ENCODE assay signal across 11 cellular contexts in the genomic region with DNA sequence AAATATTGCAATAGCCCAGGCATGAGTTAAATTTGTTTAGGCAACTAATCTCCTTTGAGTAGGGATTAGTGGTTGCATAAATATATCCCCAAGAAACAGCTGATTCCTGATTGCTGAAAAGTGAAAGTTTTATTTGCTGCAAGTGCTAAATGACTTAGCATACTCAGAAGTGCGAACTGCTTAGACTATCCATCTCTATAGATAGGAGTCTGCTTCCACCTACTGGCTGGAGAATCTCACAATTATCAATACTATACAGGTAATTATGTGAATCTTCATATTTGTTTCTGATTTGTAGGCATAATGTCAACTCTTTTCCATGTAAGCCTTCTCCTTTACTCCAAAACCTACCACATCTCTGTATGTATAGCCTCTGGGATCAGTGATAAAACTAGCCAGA. TPM values are rescaled to one million over a fixed set of nuclear protein-coding genes. Genes with fewer than 3 reads are reported as not detected.
DNase-seq lines count a peak whose midpoint lies in the region; ATAC-seq and TF ChIP-seq lines count a peak whose summit lies in the region.
"Had no signal": no experiment of that assay in that cellular context is flagged by ENCODE, and none has a peak within 500 bp of the region (broad histone marks: within the 10 kb centered on the region; RNA-seq: fewer than 3 reads in every experiment).

No MANE protein-coding gene starts in this region.

- ATAC-seq in HG03442 (IDR thresholded peaks at IDR 0.05; ENCODE audit: unreplicated experiment) (no peak), HG03571 (IDR thresholded peaks at IDR 0.05; ENCODE audit: unreplicated experiment) (no peak)
- ATAC-seq: activated T-cell treated with anti-CD3 and anti-CD28 coated beads, Interleukin-2, amount 50 U/mL, for 72 hours had no signal

- H3K4me1 ChIP-seq in GM23248 (ENCODE audit: insufficient read depth) (no peaks in the 10 kb centered on the region), OCI-LY1 (ENCODE audit: insufficient read depth, low read length, severe bottlenecking) (no peaks in the 10 kb centered on the region), esophagus muscularis mucosa (peaks cover 2 to 12% (median 6%) of the 10 kb centered on the region in 4 donors), parathyroid adenoma (no peaks in the 10 kb centered on the region)

- H2AFZ ChIP-seq in GM23248 (no peak overlapping the region), OCI-LY1 (ENCODE audit: low read length) (no peak overlapping the region), parathyroid adenoma (no peak overlapping the region)

- H3K36me3 ChIP-seq in GM23248 (ENCODE audit: low read depth) (no peaks in the 10 kb centered on the region), OCI-LY1 (ENCODE audit: insufficient read depth, low read length) (no peaks in the 10 kb centered on the region), esophagus muscularis mucosa (no peaks in the 10 kb centered on the region), parathyroid adenoma (ENCODE audit: control insufficient read depth, insufficient read depth, low read length) (no peaks in the 10 kb centered on the region)

- no peaks in the 10 kb centered on the region for H3K9me2 ChIP-seq in GM23248 (ENCODE audit: insufficient read depth)
- H3K9me2 ChIP-seq in OCI-LY1 (ENCODE audit: low read depth, low read length): no peaks in the 10 kb centered on the region

- peak; percentile 24; the same call in 1 of the 2 replicates for TF ChIP-seq CTCF in OCI-LY1 (IDR thresholded peaks at IDR 0.05; ENCODE audit: low read length)
- peak; percentile 34 to 50 (median 47) for TF ChIP-seq CTCF in esophagus muscularis mucosa (IDR thresholded peaks at IDR 0.05)
- TF ChIP-seq CTCF in parathyroid adenoma (IDR thresholded peaks at IDR 0.05): peak; percentile 47

- no peak overlapping the region for H3K9ac ChIP-seq in GM23248
- H3K9ac ChIP-seq in OCI-LY1 (ENCODE audit: low read length): no peak overlapping the region
- H3K9ac ChIP-seq in parathyroid adenoma: no peak overlapping the region

- WGBS in GM23248 (ENCODE audit: low coverage in 1 of 2, low lambda C conversion rate in 2 of 2, missing lambda C conversion rate in 2 of 2), 2 experiments: 6 to 11% methylated on average over 1 of the region's 1 CpG
- WGBS in esophagus muscularis mucosa: 28% methylated on average over 1 of the region's 1 CpG

- in situ Hi-C loops in GM23248 (cut with MboI): no loop called here

- H3K79me2 ChIP-seq in GM23248 (ENCODE audit: insufficient read depth) (no peaks in the 10 kb centered on the region), OCI-LY1 (ENCODE audit: insufficient read depth, low read length) (no peaks in the 10 kb centered on the region), parathyroid adenoma (no peaks in the 10 kb centered on the region)

- no peak overlapping the region for H3K27ac ChIP-seq in GM23248
- no peak overlapping the region for H3K27ac ChIP-seq in OCI-LY1 (ENCODE audit: low read depth, low read length, poor library complexity, severe bottlenecking)
- H3K27ac ChIP-seq in esophagus muscularis mucosa (replicated peaks in 1 of 4): no peak overlapping the region
- no peak overlapping the region for H3K27ac ChIP-seq in parathyroid adenoma

- no peak overlapping the region for H3K4me3 ChIP-seq in GM23248
- H3K4me3 ChIP-seq in OCI-LY1 (ENCODE audit: low read depth, low read length, poor library complexity, severe bottlenecking): no peak overlapping the region
- no peak overlapping the region for H3K4me3 ChIP-seq in esophagus muscularis mucosa
- no peak overlapping the region for H3K4me3 ChIP-seq in parathyroid adenoma (ENCODE audit: low read depth, low read length)

- H3K4me2 ChIP-seq in GM23248 (ENCODE audit: unreplicated experiment) (no peak overlapping the region), OCI-LY1 (ENCODE audit: low read length) (no peak overlapping the region), parathyroid adenoma (ENCODE audit: low read length) (no peak overlapping the region)

- H3F3A ChIP-seq in GM23248 (ENCODE audit: insufficient read depth): no peaks in the 10 kb centered on the region
- no peaks in the 10 kb centered on the region for H3F3A ChIP-seq in OCI-LY1 (ENCODE audit: insufficient read depth, low read length)

- TF ChIP-seq EP300 in esophagus muscularis mucosa (IDR thresholded peaks at IDR 0.05): no peak

- intact Hi-C loops in esophagus muscularis mucosa (cut with DNase I): loop anchor here (10.0 kb wide), 1 partner anchor 154 kb away; no protein-coding TSS in a partner anchor

- DNase-seq in GM23248 (peak; percentile 26), esophagus muscularis mucosa (ENCODE audit: extremely low spot score) (no peak), NCI-H2171 treated with DMSO at 0.1 percent for 48 hours (lab: John Stamatoyannopoulos, UW) (no peak)
- no peak for DNase-seq in effector CD8-positive, alpha-beta T cell (lab: John Stamatoyannopoulos, UW)
- DNase-seq: activated T-cell treated with anti-CD3 and anti-CD28 coated beads, Interleukin-2, amount 50 U/mL, for 72 hours; stimulated activated CD8-positive, alpha-beta memory T cell treated with anti-CD3 and anti-CD28 coated beads, Interleukin-4, amount 100 ng/mL, for 48 hours had no signal

- no peak for TF ChIP-seq POLR2A in esophagus muscularis mucosa (IDR thresholded peaks at IDR 0.05; ENCODE audit: low read depth)

- H3K9me3 ChIP-seq in GM23248 (ENCODE audit: low read depth) (no peaks in the 10 kb centered on the region), OCI-LY1 (ENCODE audit: low read length) (no peaks in the 10 kb centered on the region), esophagus muscularis mucosa (no peaks in the 10 kb centered on the region), parathyroid adenoma (ENCODE audit: control insufficient read depth, low read length) (no peaks in the 10 kb centered on the region)

- no peaks in the 10 kb centered on the region for H3K27me3 ChIP-seq in GM23248 (replicated peaks; ENCODE audit: insufficient read depth)
- no peaks in the 10 kb centered on the region for H3K27me3 ChIP-seq in OCI-LY1 (ENCODE audit: insufficient read depth, low read length)
- H3K27me3 ChIP-seq in esophagus muscularis mucosa: no peaks in the 10 kb centered on the region
- H3K27me3 ChIP-seq in parathyroid adenoma (ENCODE audit: control insufficient read depth, insufficient read depth, low read length): no peaks in the 10 kb centered on the region

- H4K20me1 ChIP-seq in GM23248 (ENCODE audit: insufficient read depth): no peaks in the 10 kb centered on the region
- no peaks in the 10 kb centered on the region for H4K20me1 ChIP-seq in OCI-LY1 (ENCODE audit: insufficient read depth, low read length)

RNA-seq across cellular contexts. Expression of gene SLCO1B3, which starts 11.9 kb away (rescaled TPM):
- not detected in 2 replicates for total RNA-seq in GM23248 (2014; rRNA removed; shearing (Covaris generic))
- not detected in 2 replicates for polyA plus RNA-seq in GM23248 (2016; fragmentation: Nextera tagmentation; extraction: Ambion mirVana)
- total RNA-seq in esophagus muscularis mucosa: under 1 TPM in 1 of 4 donors, not detected in 3; 0.17 TPM
- total RNA-seq: activated T-cell treated with anti-CD3 and anti-CD28 coated beads, Interleukin-2, amount 50 U/mL, for 72 hours; lung microvascular endothelial cell had no signal
